18 cellular contexts compared by ENCODE assay signal in the genomic region with DNA sequence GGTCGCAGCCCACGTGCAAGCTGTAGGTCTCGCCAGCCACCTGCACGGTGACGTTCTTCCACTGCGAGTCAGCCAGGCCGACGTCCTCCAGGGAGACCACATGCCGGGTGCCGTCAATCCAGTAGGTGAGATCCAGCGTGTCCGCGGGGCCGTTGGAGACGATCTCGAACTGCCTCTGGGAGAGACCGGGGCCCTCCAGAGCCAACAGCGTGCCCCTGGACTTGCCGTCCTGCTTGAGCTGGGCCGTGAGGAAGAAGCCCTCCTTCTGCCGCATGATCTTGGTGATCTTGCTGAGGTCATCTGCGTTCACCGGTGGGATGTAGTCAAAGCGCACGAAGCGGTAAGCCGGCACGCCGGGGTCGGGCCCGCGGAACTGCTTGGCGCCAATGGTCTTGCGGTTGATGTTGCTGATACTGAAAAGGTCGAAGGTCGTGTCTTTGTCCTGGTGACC. TPM values are rescaled to one million over a fixed set of nuclear protein-coding genes. Genes with fewer than 3 reads are reported as not detected.
"Had no signal": no experiment of that assay in that cellular context is flagged by ENCODE, and none has a peak within 500 bp of the region (broad histone marks: within the 10 kb centered on the region; RNA-seq: fewer than 3 reads in every experiment).

No MANE protein-coding gene starts in this region.

- H3K27ac ChIP-seq: esophagus muscularis mucosa, prostate gland, thyroid gland had no signal

- ATAC-seq: activated CD8-positive, alpha-beta T cell treated with anti-CD3 and anti-CD28 coated beads, Interleukin-2, amount 10 ng/mL, durations not matched to agents 7 days and 5 days; activated naive CD8-positive, alpha-beta T cell treated with anti-CD3 and anti-CD28 coated beads, Interleukin-2, amount 50 U/mL, for 24 hours; left colon had no signal

- H3K4me3 ChIP-seq: esophagus muscularis mucosa, lung, prostate gland, thyroid gland had no signal

- H3K4me1 ChIP-seq: prostate gland had no signal

- H3K9me3 ChIP-seq: ascending aorta, esophagus muscularis mucosa, prostate gland, thyroid gland had no signal

- H3K27me3 ChIP-seq: ascending aorta, thyroid gland had no signal

- H3K36me3 ChIP-seq: prostate gland, thyroid gland had no signal

- DNase-seq: activated CD4-positive, alpha-beta T cell treated with anti-CD3 and anti-CD28 coated beads, Interleukin-2, amount 10 ng/mL, durations not matched to agents 24 days and 14 days; activated CD8-positive, alpha-beta T cell treated with anti-CD3 and anti-CD28 coated beads, Interleukin-2, amount 10 ng/mL, durations not matched to agents 7 days and 5 days; activated naive CD4-positive, alpha-beta T cell treated with anti-CD3 and anti-CD28 coated beads, Interleukin-2, amount 10 ng/mL, durations not matched to agents 7 days and 5 days; activated naive CD8-positive, alpha-beta T cell treated with anti-CD3 and anti-CD28 coated beads, Interleukin-2, amount 50 U/mL, for 24 hours; effector CD8-positive, alpha-beta T cell; midbrain; right cardiac atrium; small intestine; stimulated activated CD4-positive, alpha-beta T cell treated with anti-CD3 and anti-CD28 coated beads, Interleukin-4, amount 100 ng/mL, for 1 hour; T1000; thyroid gland had no signal

RNA-seq across cellular contexts. Expression of a gene that starts 5.1 kb away (rescaled TPM):
- total RNA-seq: activated CD4-positive, alpha-beta T cell treated with anti-CD3 and anti-CD28 coated beads, Interleukin-2, amount 10 ng/mL, durations not matched to agents 24 days and 14 days; activated CD8-positive, alpha-beta T cell treated with anti-CD3 and anti-CD28 coated beads, Interleukin-2, amount 10 ng/mL, durations not matched to agents 7 days and 5 days; activated T-helper 2 cell treated with anti-CD3 and anti-CD28 coated beads, Interferon-gamma antibody, Interleukin-2, Interleukin-4, amounts not matched to agents 10 μg/mL and 5 μg/mL and 100 μg/mL, durations not matched to agents 14 hours and 24 hours and 36 hours; T-helper 1 cell treated with Interleukin-12 subunit alpha and Interleukin-12 subunit beta and Interleukin-4 antibody, amounts not matched to agents 30 ng/mL and 1 ng/mL, for 36 hours had no signal
